8 cellular contexts compared by ENCODE assay signal in the genomic region with DNA sequence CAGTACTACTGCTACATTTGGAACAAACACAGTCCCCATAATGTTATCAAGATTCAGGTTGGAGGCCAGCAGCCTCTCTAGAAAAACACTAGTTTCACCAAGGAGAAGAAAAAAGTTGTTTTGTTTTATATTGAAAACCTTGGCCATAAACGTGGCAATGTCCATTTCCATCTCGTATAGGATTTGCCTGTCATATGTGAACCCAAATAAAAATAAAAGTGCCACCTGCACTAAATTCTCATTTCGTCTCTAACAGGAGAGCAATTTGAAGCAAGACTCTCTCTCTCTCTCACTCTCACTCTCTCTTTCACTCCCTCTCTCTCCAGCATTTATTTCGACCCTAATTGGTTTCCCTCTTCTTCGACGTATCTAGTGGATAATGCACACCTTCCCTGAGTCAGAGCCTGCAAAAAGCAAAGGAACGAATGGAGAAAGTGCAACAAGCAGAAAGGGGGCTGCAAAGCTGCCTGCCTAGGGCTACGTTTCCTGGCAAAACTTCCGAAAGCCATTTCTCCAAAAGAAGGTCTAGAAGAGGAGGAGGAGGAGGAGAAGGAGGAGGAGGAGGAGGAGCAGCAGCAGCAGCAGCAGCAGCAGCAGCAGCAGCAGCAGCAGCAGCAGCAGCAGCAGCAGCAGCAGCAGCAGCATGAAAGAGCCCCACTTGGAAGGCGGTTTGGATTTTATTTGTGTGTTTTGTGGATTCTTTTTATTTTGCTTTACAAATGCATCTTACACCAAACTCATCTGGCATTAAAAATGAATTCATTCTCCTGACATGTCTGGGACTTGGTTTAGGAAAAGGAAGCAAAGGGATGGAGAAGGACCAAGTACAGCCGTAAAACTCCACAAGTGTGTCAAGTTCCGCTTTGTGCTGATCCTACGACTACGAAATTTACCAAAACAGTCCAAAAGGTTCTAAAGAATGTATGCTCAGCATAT. TPM values are rescaled to one million over a fixed set of nuclear protein-coding genes. Genes with fewer than 3 reads are reported as not detected.
DNase-seq lines count a peak whose midpoint lies in the region; ATAC-seq, FAIRE-seq and TF ChIP-seq lines count a peak whose summit lies in the region.

No MANE protein-coding gene starts in this region.

- H3K36me3 ChIP-seq in OCI-LY3 (replicated peaks; ENCODE audit: low read depth, low read length) (peaks cover 61% of the 10 kb centered on the region), rectal smooth muscle tissue (ENCODE audit: control insufficient read depth, insufficient read depth, low read length) (no peaks in the 10 kb centered on the region)

- H3K9ac ChIP-seq in OCI-LY3 (ENCODE audit: low read length) (peak overlapping the region; percentile 92), rectal smooth muscle tissue (ENCODE audit: low read length) (no peak overlapping the region)

- in situ Hi-C loops in ACHN (cut with HindIII; ENCODE audit: low pct_ligation_motif_present, low pct_unique_long_range_greater_than_20kb, low sequenced_read_pairs) = no loop called here

- no peak for TF ChIP-seq CTCF in OCI-LY3 (IDR thresholded peaks at IDR 0.05; ENCODE audit: low read depth, low read length)
- TF ChIP-seq CTCF in fibroblast of pulmonary artery (IDR thresholded peaks at IDR 0.05; ENCODE audit: low read length, missing control alignments) = no peak

- H3K4me1 ChIP-seq in OCI-LY3 (ENCODE audit: low read length) (peaks cover 32% of the 10 kb centered on the region), rectal smooth muscle tissue (ENCODE audit: control insufficient read depth, insufficient read depth, low read length) (peaks cover 10% of the 10 kb centered on the region)

- no peak overlapping the region for H2AFZ ChIP-seq in OCI-LY3 (ENCODE audit: low read depth, low read length)

- H4K20me1 ChIP-seq in OCI-LY3 (ENCODE audit: insufficient read depth, low read length) = no peaks in the 10 kb centered on the region

- H3K4me3 ChIP-seq in OCI-LY3 (ENCODE audit: low read length) (peak overlapping the region; percentile 75), fibroblast of pulmonary artery (replicated peaks; ENCODE audit: low read depth, low read length) (peak overlapping the region; percentile 69), rectal smooth muscle tissue (ENCODE audit: low read length) (peak overlapping the region; percentile 64)

- H3K27ac ChIP-seq in OCI-LY3 (ENCODE audit: low read length) (peak overlapping the region; percentile 88), rectal smooth muscle tissue (ENCODE audit: low read depth, low read length) (peak overlapping the region; percentile 74)

- no peak for TF ChIP-seq POLR2A in GM12891 (IDR thresholded peaks at IDR 0.05; ENCODE audit: low read depth, low read length)

- peak; percentile 58 for FAIRE-seq in GM12891 (lab: Jason Lieb, UNC)

- peaks cover 90% of the 10 kb centered on the region for H3K79me2 ChIP-seq in OCI-LY3 (ENCODE audit: low read length)

- no peaks in the 10 kb centered on the region for H3K9me3 ChIP-seq in OCI-LY3 (ENCODE audit: insufficient read depth, low read length)

- H3K4me2 ChIP-seq in OCI-LY3 (ENCODE audit: low read length) = peak overlapping the region; percentile 82

- H3K27me3 ChIP-seq in OCI-LY3 (ENCODE audit: low read depth, low read length) (no peaks in the 10 kb centered on the region), rectal smooth muscle tissue (ENCODE audit: control insufficient read depth, insufficient read depth, low read length) (no peaks in the 10 kb centered on the region)

- no peak for ATAC-seq in GM18868 (IDR thresholded peaks at IDR 0.05; ENCODE audit: unreplicated experiment)

- DNase-seq in GM12891 (ENCODE audit: insufficient read length, low spot score) (no peak), fibroblast of pulmonary artery (ENCODE audit: low read depth) (peak; percentile 43), ACHN (no peak), NCI-H187 treated with DMSO at 0.1 percent for 48 hours (lab: John Stamatoyannopoulos, UW) (no peak), DMS53 treated with DMSO at 0.1 percent for 48 hours (lab: John Stamatoyannopoulos, UW; ENCODE audit: unreplicated experiment) (no peak)

TF ChIP-seq in GM12891, 5 proteins besides CTCF, POLR2A, EP300 and RAD21:
- TF ChIP-seq POU2F2 (IDR thresholded peaks at IDR 0.05; ENCODE audit: low read depth, low read length) (no peak), POLR2AphosphoS5 (IDR thresholded peaks at IDR 0.05; ENCODE audit: low read depth, low read length) (no peak), SPI1 (IDR thresholded peaks at IDR 0.05; ENCODE audit: low read depth, low read length) (no peak), TAF1 (IDR thresholded peaks at IDR 0.05; ENCODE audit: low read depth, low read length) (no peak), PAX5 (IDR thresholded peaks at IDR 0.05; ENCODE audit: insufficient read depth, low read length, severe bottlenecking) (no peak)

RNA-seq across cellular contexts. Expression of a gene that starts 2.1 kb away (rescaled TPM):
- polyA plus RNA-seq in GM12891 (2012; ENCODE audit: low read depth, missing spikeins) = 23.4 TPM
